ENCODE assay signal across 19 cellular contexts in the genomic region with DNA sequence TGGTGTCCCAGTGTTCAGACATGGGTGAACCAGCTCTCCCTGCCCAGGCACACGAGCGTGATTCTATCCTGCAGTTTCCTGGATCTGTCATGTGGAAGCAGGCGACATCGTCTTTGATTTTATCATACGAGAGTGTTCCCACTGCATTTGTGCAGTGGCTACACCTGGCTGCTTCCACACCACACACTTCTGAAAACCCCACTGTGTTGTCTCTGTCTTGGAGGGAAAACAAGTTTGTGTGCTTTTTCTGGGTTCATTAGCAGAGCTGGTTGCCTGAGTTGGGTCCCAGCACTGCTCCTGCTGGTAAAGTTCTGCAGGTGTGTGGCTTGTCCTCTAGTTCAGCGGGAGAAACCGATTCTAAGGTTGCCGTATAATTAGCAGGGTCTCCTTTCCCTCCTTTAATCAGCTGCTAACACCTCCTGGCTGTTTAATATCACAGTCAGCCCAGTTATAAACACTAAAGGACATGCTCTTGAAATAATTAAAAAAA. TPM values are rescaled to one million over a fixed set of nuclear protein-coding genes. Genes with fewer than 3 reads are reported as not detected.
"Had no signal": no experiment of that assay in that cellular context is flagged by ENCODE, and none has a peak within 500 bp of the region (broad histone marks: within the 10 kb centered on the region; RNA-seq: fewer than 3 reads in every experiment).

No MANE protein-coding gene starts in this region.

- H3K36me3 Mint-ChIP-seq: activated naive CD4-positive, alpha-beta T cell treated with anti-CD3 and anti-CD28 coated beads, Interleukin-2, amount 50 U/mL, for 72 hours; memory B cell; stimulated activated naive B cell treated with anti-CD40 and anti-IgM and Interleukin-4, amounts not matched to agents 10 μg/mL and 1 μg/mL and 100 μg/mL, for 72 hours had no signal

- H3K27ac Mint-ChIP-seq: activated naive CD4-positive, alpha-beta T cell treated with anti-CD3 and anti-CD28 coated beads, Interleukin-2, amount 50 U/mL, for 72 hours; activated T-helper 17 cell treated with anti-CD3 and anti-CD28 coated beads, Interleukin-2, amount 50 U/mL, for 72 hours; memory B cell; nephron progenitor cell; stimulated activated naive B cell treated with anti-CD40 and anti-IgM and Interleukin-4, amounts not matched to agents 10 μg/mL and 1 μg/mL and 100 μg/mL, for 72 hours; WTC11 had no signal

- H3K4me3 Mint-ChIP-seq: activated T-helper 17 cell treated with anti-CD3 and anti-CD28 coated beads, Interleukin-2, amount 50 U/mL, for 72 hours; memory B cell; nephron progenitor cell; stimulated activated naive B cell treated with anti-CD40 and anti-IgM and Interleukin-4, amounts not matched to agents 10 μg/mL and 1 μg/mL and 100 μg/mL, for 72 hours; WTC11 had no signal

- H3K9me3 ChIP-seq: esophagus squamous epithelium, heart right ventricle, pancreas, thyroid gland, upper lobe of right lung had no signal

- H3K4me3 ChIP-seq: coronary artery, esophagus squamous epithelium, heart right ventricle, pancreas, thyroid gland, upper lobe of right lung had no signal

- H3K27ac ChIP-seq: coronary artery, heart right ventricle, pancreas, thyroid gland, upper lobe of right lung had no signal

- H3K27me3 ChIP-seq: pancreas, thyroid gland had no signal

- H3K4me1 Mint-ChIP-seq: activated T-helper 17 cell treated with anti-CD3 and anti-CD28 coated beads, Interleukin-2, amount 50 U/mL, for 72 hours; memory B cell; stimulated activated naive B cell treated with anti-CD40 and anti-IgM and Interleukin-4, amounts not matched to agents 10 μg/mL and 1 μg/mL and 100 μg/mL, for 72 hours had no signal

- H3K36me3 ChIP-seq: esophagus squamous epithelium, heart right ventricle, pancreas, thyroid gland, upper lobe of right lung had no signal

- H3K4me1 ChIP-seq: heart right ventricle, pancreas, thyroid gland, upper lobe of right lung had no signal

- DNase-seq: activated T-cell treated with anti-CD3 and anti-CD28 coated beads, Interleukin-2, amount 50 U/mL, for 1 hour; cerebellar nuclear complex; esophagus squamous epithelium; heart right ventricle; left colon; nephron progenitor cell; pancreas; right cardiac atrium; stimulated activated CD4-positive, alpha-beta T cell treated with anti-CD3 and anti-CD28 coated beads, Interleukin-1b, Interleukin-23, amount 100 ng/mL, for 48 hours; stimulated activated naive B cell treated with anti-CD40 and anti-IgM and Interleukin-4, amounts not matched to agents 10 μg/mL and 1 μg/mL and 100 μg/mL, for 72 hours; T-helper 9 cell; thyroid gland; upper lobe of right lung had no signal

- H3K9me3 Mint-ChIP-seq: activated naive CD4-positive, alpha-beta T cell treated with anti-CD3 and anti-CD28 coated beads, Interleukin-2, amount 50 U/mL, for 72 hours; activated T-helper 17 cell treated with anti-CD3 and anti-CD28 coated beads, Interleukin-2, amount 50 U/mL, for 72 hours; memory B cell; stimulated activated naive B cell treated with anti-CD40 and anti-IgM and Interleukin-4, amounts not matched to agents 10 μg/mL and 1 μg/mL and 100 μg/mL, for 72 hours had no signal

RNA-seq across cellular contexts. Expression of gene TWIST2, which starts 58.5 kb away (rescaled TPM):
- total RNA-seq: activated naive CD4-positive, alpha-beta T cell treated with anti-CD3 and anti-CD28 coated beads, Interleukin-2, amount 50 U/mL, for 72 hours; activated T-helper 17 cell treated with anti-CD3 and anti-CD28 coated beads, Interleukin-2, amount 50 U/mL, for 72 hours; T-helper 1 cell treated with Interleukin-12 subunit alpha and Interleukin-12 subunit beta and Interleukin-4 antibody, amounts not matched to agents 30 ng/mL and 1 ng/mL, for 36 hours had no signal
